ENCODE assay signal across 17 cellular contexts in genomic region chr4:156953951-156954350, GRCh38. TPM values are rescaled to one million over a fixed set of nuclear protein-coding genes. Genes with fewer than 3 reads are reported as not detected.
"Had no signal": no experiment of that assay in that cellular context is flagged by ENCODE, and none has a peak within 500 bp of the region (broad histone marks: within the 10 kb centered on the region; RNA-seq: fewer than 3 reads in every experiment).

No MANE protein-coding gene starts in this region.

- H3K27me3 ChIP-seq: dorsolateral prefrontal cortex, right atrium auricular region, testis had no signal

- H3K9me3 ChIP-seq: lower lobe of right lung, right atrium auricular region, testis had no signal

- FAIRE-seq: bronchial epithelial cell, small intestine had no signal

- H3K27ac ChIP-seq: lower lobe of right lung, testis had no signal

- H3K36me3 ChIP-seq: lower lobe of right lung, right atrium auricular region had no signal

- DNase-seq: activated CD4-positive, alpha-beta T cell treated with anti-CD3 and anti-CD28 coated beads, Interleukin-2, amount 10 ng/mL, durations not matched to agents 7 days and 5 days; activated CD8-positive, alpha-beta memory T cell treated with anti-CD3 and anti-CD28 coated beads for 24 hours; activated naive CD4-positive, alpha-beta T cell treated with Interleukin-2 at 50 U/mL for 16 hours; dorsolateral prefrontal cortex; endodermal cell; left cardiac atrium; lower lobe of right lung; midbrain; naive thymus-derived CD4-positive, alpha-beta T cell; small intestine; stimulated activated CD4-positive, alpha-beta T cell treated with anti-CD3 and anti-CD28 coated beads, Interleukin-4, amount 100 ng/mL, for 4 hours; stimulated activated CD8-positive, alpha-beta memory T cell treated with anti-CD3 and anti-CD28 coated beads, Interleukin-4, amount 100 ng/mL, for 48 hours; stimulated activated naive CD8-positive, alpha-beta T cell treated with anti-CD3 and anti-CD28 coated beads, Interleukin-15, Interleukin-2, amounts not matched to agents 100 U/mL and 50 U/mL, for 24 hours; T-helper 9 cell; testis had no signal

- H3K4me3 ChIP-seq: dorsolateral prefrontal cortex, lower lobe of right lung, right atrium auricular region, testis had no signal

- ATAC-seq: naive thymus-derived CD4-positive, alpha-beta T cell; stimulated activated naive CD8-positive, alpha-beta T cell treated with anti-CD3 and anti-CD28 coated beads, Interleukin-15, Interleukin-2, amounts not matched to agents 100 U/mL and 50 U/mL, for 24 hours had no signal

- H3K4me1 ChIP-seq: testis had no signal

RNA-seq across cellular contexts. Expression of gene PDGFC, which starts 17.6 kb away (rescaled TPM):
- total RNA-seq: activated CD4-positive, alpha-beta T cell treated with anti-CD3 and anti-CD28 coated beads, Interleukin-2, amount 10 ng/mL, durations not matched to agents 7 days and 5 days had no signal
